In genomic region chr22:48440673-48441552, GRCh38 we compare ENCODE assay signal across 20 cellular contexts.
DNase-seq lines count a peak whose midpoint lies in the region; ATAC-seq and TF ChIP-seq lines count a peak whose summit lies in the region.
"Had no signal": no experiment of that assay in that cellular context is flagged by ENCODE, and none has a peak within 500 bp of the region (broad histone marks: within the 10 kb centered on the region; RNA-seq: fewer than 3 reads in every experiment).

No MANE protein-coding gene starts in this region.

- no peaks in the 10 kb centered on the region for H3K27me3 ChIP-seq in neural progenitor cell
- H3K27me3 ChIP-seq in aorta (ENCODE audit: control insufficient read depth in 1 of 2, insufficient read depth in 2 of 2, low read length in 1 of 2): no peaks in the 10 kb centered on the region

- H3K4me2 ChIP-seq in neural progenitor cell: no peak overlapping the region
- H3K4me2 ChIP-seq: A549, GM23338 had no signal

- H2AFZ ChIP-seq in neural progenitor cell (replicated peaks): no peak overlapping the region
- H2AFZ ChIP-seq: GM23338 had no signal

- H3K4me3 ChIP-seq in neural progenitor cell: no peak overlapping the region
- H3K4me3 ChIP-seq in aorta (ENCODE audit: low read length in 2 of 2): no peak overlapping the region
- H3K4me3 ChIP-seq: A549; BLaER1 treated with 17β-estradiol and CSF1 and Interleukin-3, amounts not matched to agents 10 nM and 100 nM; GM23338 had no signal

- H3K9me3 Mint-ChIP-seq in activated naive CD4-positive, alpha-beta T cell treated with anti-CD3 and anti-CD28 coated beads, Interleukin-2, amount 50 U/mL, for 24 hours: no peaks in the 10 kb centered on the region
- H3K9me3 Mint-ChIP-seq in Calu3 (ENCODE audit: low read depth, unreplicated experiment): peaks cover 19% of the 10 kb centered on the region
- no peaks in the 10 kb centered on the region for H3K9me3 Mint-ChIP-seq in neural progenitor cell
- H3K9me3 Mint-ChIP-seq: CD8-positive, alpha-beta memory T cell; GM23338 had no signal

- ATAC-seq in aorta (ENCODE audit: low FRiP score): no peak
- ATAC-seq: A549, GM23338 had no signal

- no peaks in the 10 kb centered on the region for H4K20me1 ChIP-seq in neural progenitor cell (ENCODE audit: low read depth)

- DNase-seq in activated naive CD4-positive, alpha-beta T cell treated with Interleukin-2 at 50 U/mL for 16 hours: no peak
- DNase-seq in Calu3: no peak
- no peak for DNase-seq in neural progenitor cell (ENCODE audit: low spot score)
- peak; percentile 35 to 48 for DNase-seq in aorta
- DNase-seq in NK-92 treated with Interleukin-12 subunit alpha and Interleukin-12 subunit beta, amount 100 ng/mL, for 24 hours (lab: John Stamatoyannopoulos, UW): no peak
- no peak for DNase-seq in NOMO-1 treated with dmso at 0.1 percent for 144 hours (lab: John Stamatoyannopoulos, UW; ENCODE audit: unreplicated experiment)
- DNase-seq: AML-193; CD4-positive, CD25-positive, alpha-beta regulatory T cell; COR-L47; DMS79; GDM1; HCEC 1CT; IMR-90 had no signal

- no peaks in the 10 kb centered on the region for H3K27me3 Mint-ChIP-seq in activated naive CD4-positive, alpha-beta T cell treated with anti-CD3 and anti-CD28 coated beads, Interleukin-2, amount 50 U/mL, for 24 hours
- H3K27me3 Mint-ChIP-seq in Calu3 (ENCODE audit: unreplicated experiment) (no peaks in the 10 kb centered on the region), neural progenitor cell (ENCODE audit: insufficient read depth, low read depth) (peaks cover 11% of the 10 kb centered on the region)
- H3K27me3 Mint-ChIP-seq: CD4-positive, CD25-positive, alpha-beta regulatory T cell; CD8-positive, alpha-beta memory T cell had no signal

- H3K4me1 ChIP-seq in neural progenitor cell (no peaks in the 10 kb centered on the region), aorta (ENCODE audit: control insufficient read depth in 1 of 2, insufficient read depth in 2 of 2, low read length in 2 of 2) (no peaks in the 10 kb centered on the region)

- no peaks in the 10 kb centered on the region for H3K36me3 Mint-ChIP-seq in activated naive CD4-positive, alpha-beta T cell treated with anti-CD3 and anti-CD28 coated beads, Interleukin-2, amount 50 U/mL, for 24 hours
- H3K36me3 Mint-ChIP-seq in Calu3 (ENCODE audit: insufficient read depth, unreplicated experiment) (peaks cover 6% of the 10 kb centered on the region), neural progenitor cell (no peaks in the 10 kb centered on the region)
- H3K36me3 Mint-ChIP-seq: CD4-positive, CD25-positive, alpha-beta regulatory T cell; CD8-positive, alpha-beta memory T cell had no signal

- no TSS peak for BruUV-seq in Calu3 (replicated peaks; lab: Mats Ljungman, UMichigan)

- H3K27ac ChIP-seq in neural progenitor cell (no peak overlapping the region), aorta (ENCODE audit: low read depth in 1 of 2, low read length in 2 of 2) (no peak overlapping the region)
- H3K27ac ChIP-seq: 22Rv1; BLaER1 treated with 17β-estradiol and CSF1 and Interleukin-3, amounts not matched to agents 10 nM and 100 nM; HL-60 had no signal

- no peak overlapping the region for H3K9ac ChIP-seq in neural progenitor cell
- H3K9ac ChIP-seq: BLaER1 treated with 17β-estradiol and CSF1 and Interleukin-3, amounts not matched to agents 10 nM and 100 nM had no signal

- 79 to 82% methylated on average over 23 of the region's 23 CpGs for WGBS in aorta, 2 donors

- no peaks in the 10 kb centered on the region for H3K79me2 ChIP-seq in neural progenitor cell (ENCODE audit: low read depth)

- H3K36me3 ChIP-seq in neural progenitor cell: no peaks in the 10 kb centered on the region
- no peaks in the 10 kb centered on the region for H3K36me3 ChIP-seq in aorta (ENCODE audit: control insufficient read depth in 1 of 2, insufficient read depth in 2 of 2, low read length in 1 of 2)
- H3K36me3 ChIP-seq: BLaER1 treated with 17β-estradiol and CSF1 and Interleukin-3, amounts not matched to agents 10 nM and 100 nM had no signal

- intact Hi-C loops in Calu3 (cut with micrococcal nuclease; ENCODE audit: unreplicated experiment): no loop called here
- intact Hi-C loops in aorta (cut with DNase I): no loop called here

- H3K9me3 ChIP-seq in neural progenitor cell (ENCODE audit: low read depth) (no peaks in the 10 kb centered on the region), aorta (ENCODE audit: control insufficient read depth, low read length) (no peaks in the 10 kb centered on the region)
- H3K9me3 ChIP-seq: A549; BLaER1 treated with 17β-estradiol and CSF1 and Interleukin-3, amounts not matched to agents 10 nM and 100 nM had no signal

- no peaks in the 10 kb centered on the region for H3K4me1 Mint-ChIP-seq in activated naive CD4-positive, alpha-beta T cell treated with anti-CD3 and anti-CD28 coated beads, Interleukin-2, amount 50 U/mL, for 24 hours
- no peaks in the 10 kb centered on the region for H3K4me1 Mint-ChIP-seq in Calu3 (ENCODE audit: low read depth, unreplicated experiment)
- H3K4me1 Mint-ChIP-seq in neural progenitor cell: peaks cover 12% of the 10 kb centered on the region
- H3K4me1 Mint-ChIP-seq: CD4-positive, CD25-positive, alpha-beta regulatory T cell; CD8-positive, alpha-beta memory T cell; GM23338 had no signal

- no peak overlapping the region for H3K4me3 Mint-ChIP-seq in activated naive CD4-positive, alpha-beta T cell treated with anti-CD3 and anti-CD28 coated beads, Interleukin-2, amount 50 U/mL, for 24 hours
- no peak overlapping the region for H3K4me3 Mint-ChIP-seq in Calu3 (ENCODE audit: low read depth, unreplicated experiment)
- no peak overlapping the region for H3K4me3 Mint-ChIP-seq in neural progenitor cell
- H3K4me3 Mint-ChIP-seq: CD4-positive, CD25-positive, alpha-beta regulatory T cell; CD8-positive, alpha-beta memory T cell; GM23338 had no signal

- no peaks in the 10 kb centered on the region for H3F3A ChIP-seq in neural progenitor cell (ENCODE audit: low read depth)

- TF ChIP-seq CTCF in Calu3 (IDR thresholded peaks at IDR 0.05; ENCODE audit: unreplicated experiment): no peak
- TF ChIP-seq CTCF in neural progenitor cell (IDR thresholded peaks at IDR 0.05): no peak

- CTCF ChIA-PET in Calu3 (lab: Charles Lee): no interaction called here

- peak overlapping the region; percentile 30 for H3K27ac Mint-ChIP-seq in activated naive CD4-positive, alpha-beta T cell treated with anti-CD3 and anti-CD28 coated beads, Interleukin-2, amount 50 U/mL, for 24 hours
- peak overlapping the region; percentile 48 for H3K27ac Mint-ChIP-seq in Calu3 (ENCODE audit: unreplicated experiment)
- peak overlapping the region; percentile 63 for H3K27ac Mint-ChIP-seq in neural progenitor cell
- H3K27ac Mint-ChIP-seq: CD4-positive, CD25-positive, alpha-beta regulatory T cell; CD8-positive, alpha-beta memory T cell had no signal

Comparison
In these comparisons a context has a peak if more than half of its experiments do, and no peak if none do; other contexts are left out.
1. DNase-seq: peak in aorta (2 of 2); none in activated naive CD4-positive, alpha-beta T cell treated with Interleukin-2 at 50 U/mL for 16 hours (single experiment), Calu3 (single experiment), neural progenitor cell (single experiment), NK-92 treated with Interleukin-12 subunit alpha and Interleukin-12 subunit beta, amount 100 ng/mL, for 24 hours (single experiment) and NOMO-1 treated with dmso at 0.1 percent for 144 hours (single experiment).
2. Peak in every context shown above with its lines, with median percentiles within 50 percentile points of each other: H3K27ac Mint-ChIP-seq.